In the genomic region with DNA sequence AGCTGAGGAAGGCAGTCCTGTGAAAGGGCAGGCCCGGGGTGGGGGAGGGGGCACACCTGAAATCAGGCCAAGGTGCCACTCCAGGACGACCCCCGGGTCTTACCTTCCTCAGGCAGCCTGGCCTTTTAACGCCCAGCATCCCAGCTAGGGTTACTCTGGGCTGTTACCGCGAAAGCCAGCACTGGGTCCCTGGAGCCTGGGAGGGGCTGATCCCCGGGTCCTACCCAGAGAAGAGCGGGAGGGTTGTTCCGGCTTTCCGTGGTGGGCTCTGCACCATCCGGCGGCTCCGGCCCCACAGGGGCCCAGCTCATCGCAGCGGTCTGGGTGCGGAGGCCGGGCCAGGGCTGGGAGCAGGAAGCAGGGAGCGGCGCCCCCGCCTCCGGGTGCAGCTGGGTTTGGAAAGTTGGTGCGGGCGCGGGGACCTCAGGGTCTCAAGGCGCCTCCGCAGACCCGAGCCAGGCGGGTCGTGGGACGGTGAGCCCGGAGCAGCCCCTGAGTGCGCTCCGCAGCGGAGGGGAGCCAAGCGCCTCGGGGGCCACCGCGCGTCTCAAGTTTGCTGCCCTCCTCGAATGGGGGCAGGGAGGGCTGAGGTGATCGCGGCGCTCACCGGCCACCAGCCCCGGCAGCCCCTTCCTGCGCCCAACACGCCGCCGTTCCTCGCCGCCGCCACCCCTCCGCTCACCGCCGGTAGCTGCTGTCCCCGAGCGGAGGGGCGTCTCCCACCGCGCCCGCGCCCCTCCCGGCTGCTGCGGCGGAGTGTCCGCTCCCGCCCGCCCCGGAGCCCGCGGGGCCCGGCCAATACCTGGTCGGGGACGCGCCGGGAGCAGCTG, we compare ENCODE assay signal across 8 cellular contexts. TPM values are rescaled to one million over a fixed set of nuclear protein-coding genes. Genes with fewer than 3 reads are reported as not detected.
DNase-seq lines count a peak whose midpoint lies in the region; ATAC-seq and TF ChIP-seq lines count a peak whose summit lies in the region.

No MANE protein-coding gene starts in this region.

- H3K4me1 ChIP-seq in SJCRH30 (no peaks in the 10 kb centered on the region), ovary (ENCODE audit: insufficient read depth) (peaks cover 10% of the 10 kb centered on the region)

- H3K36me3 ChIP-seq in SJCRH30 (no peaks in the 10 kb centered on the region), ovary (no peaks in the 10 kb centered on the region)

- 1 to 4% (median 1%) methylated on average over 19 to 76 of the region's 76 CpGs for WGBS in ovary, 3 donors

- CTCF ChIA-PET in CD4-positive, alpha-beta T cell (lab: Charles Lee) = no interaction called here

- intact Hi-C loops in CD4-positive, alpha-beta T cell (cut with DNase I, micrococcal nuclease) = no loop called here
- intact Hi-C loops in ovary (cut with DNase I) = loop anchor here in 3 of 4 donors (5.0 to 10.0 kb wide), 3 partner anchors 63 to 248 kb away; no protein-coding TSS in a partner anchor

- ATAC-seq in CD4-positive, alpha-beta T cell (ENCODE audit: poor library complexity) = peak; percentile 26
- no peak for ATAC-seq in HG03097 (IDR thresholded peaks at IDR 0.05; ENCODE audit: low FRiP score, unreplicated experiment)

- H3K4me3 Mint-ChIP-seq in CD4-positive, alpha-beta T cell = no peak overlapping the region
- no peak overlapping the region for H3K4me3 Mint-ChIP-seq in glutamatergic neuron (ENCODE audit: unreplicated experiment)

- no peaks in the 10 kb centered on the region for H3K36me3 Mint-ChIP-seq in CD4-positive, alpha-beta T cell (ENCODE audit: low read depth)
- H3K36me3 Mint-ChIP-seq in glutamatergic neuron (ENCODE audit: unreplicated experiment) = no peaks in the 10 kb centered on the region

- H3K9me3 ChIP-seq in CD4-positive, alpha-beta T cell (ENCODE audit: control insufficient read depth, low read length) = no peaks in the 10 kb centered on the region
- H3K9me3 ChIP-seq in SJCRH30 (replicated peaks) (no peaks in the 10 kb centered on the region), ovary (no peaks in the 10 kb centered on the region)

- no peak for DNase-seq in CD4-positive, alpha-beta T cell
- DNase-seq in SJCRH30 (no peak), glutamatergic neuron (peak; percentile 56), ovary (peak in 3 of 5 donors; percentile 36 to 49 (median 39)), SKM-1 (lab: John Stamatoyannopoulos, UW; ENCODE audit: unreplicated experiment) (no peak), NCI-H2107 (lab: John Stamatoyannopoulos, UW) (no peak)
- no peak for DNase-seq in effector CD8-positive, alpha-beta T cell (lab: John Stamatoyannopoulos, UW)

- H3K27ac ChIP-seq in CD4-positive, alpha-beta T cell (ENCODE audit: low read depth, low read length) = no peak overlapping the region
- H3K27ac ChIP-seq in SJCRH30 (no peak overlapping the region), ovary (peak overlapping the region; percentile 63 to 83)

- H3K4me3 ChIP-seq in SJCRH30 = peak overlapping the region; percentile 32; the same call in 1 of the 2 replicates
- peak overlapping the region; percentile 54 for H3K4me3 ChIP-seq in ovary

- H3K27ac Mint-ChIP-seq in CD4-positive, alpha-beta T cell = no peak overlapping the region
- no peak overlapping the region for H3K27ac Mint-ChIP-seq in glutamatergic neuron (ENCODE audit: unreplicated experiment)

- no peak for TF ChIP-seq CTCF in CD4-positive, alpha-beta T cell (IDR thresholded peaks at IDR 0.05)
- TF ChIP-seq CTCF in glutamatergic neuron (IDR thresholded peaks at IDR 0.05; ENCODE audit: partially characterized antibody, unreplicated experiment) = no peak
- no peak for TF ChIP-seq CTCF in ovary (IDR thresholded peaks at IDR 0.05)

- POLR2A ChIA-PET in CD4-positive, alpha-beta T cell (lab: Charles Lee) = no interaction called here

- peaks cover 82% of the 10 kb centered on the region for H3K27me3 Mint-ChIP-seq in CD4-positive, alpha-beta T cell
- H3K27me3 Mint-ChIP-seq in glutamatergic neuron (ENCODE audit: unreplicated experiment) = peaks cover 9% of the 10 kb centered on the region

- no peak for TF ChIP-seq EP300 in ovary (IDR thresholded peaks at IDR 0.05)

- TF ChIP-seq POLR2A in ovary (IDR thresholded peaks at IDR 0.05) = no peak

- no peaks in the 10 kb centered on the region for H3K9me3 Mint-ChIP-seq in CD4-positive, alpha-beta T cell
- peaks cover 4% of the 10 kb centered on the region for H3K9me3 Mint-ChIP-seq in glutamatergic neuron (ENCODE audit: unreplicated experiment)

- no peaks in the 10 kb centered on the region for H3K4me1 Mint-ChIP-seq in CD4-positive, alpha-beta T cell (ENCODE audit: low read depth)
- peaks cover 41% of the 10 kb centered on the region for H3K4me1 Mint-ChIP-seq in glutamatergic neuron (ENCODE audit: low read depth, unreplicated experiment)

- peaks cover 79% of the 10 kb centered on the region for H3K27me3 ChIP-seq in CD4-positive, alpha-beta T cell (ENCODE audit: control insufficient read depth, insufficient read depth, low read length)
- peaks cover 67% of the 10 kb centered on the region for H3K27me3 ChIP-seq in SJCRH30
- H3K27me3 ChIP-seq in ovary = no peaks in the 10 kb centered on the region

RNA-seq across cellular contexts. Expression of a gene that starts 0.8 kb away (rescaled TPM):
- total RNA-seq in CD4-positive, alpha-beta T cell = not detected
- total RNA-seq in SJCRH30 (2014; rRNA removed; shearing (Covaris generic)) = not detected in 2 replicates
- total RNA-seq in glutamatergic neuron (ENCODE audit: unreplicated experiment) (59.2 TPM), ovary (10 to 100 TPM in 2 of 7 donors, 1 to 10 TPM in 5; 3.8 to 12.9 (median 8.2) TPM)
- 1 to 10 TPM; 3.4 to 7.6 TPM for polyA plus RNA-seq in ovary

Comparison
In these comparisons a context has a peak if more than half of its experiments do, and no peak if none do; other contexts are left out.
1. DNase-seq: peak in glutamatergic neuron (single experiment) and ovary (3 of 5); none in CD4-positive, alpha-beta T cell (0 of 10), SJCRH30 (0 of 2), SKM-1 (single experiment), effector CD8-positive, alpha-beta T cell (single experiment) and NCI-H2107 (single experiment).
2. H3K27ac ChIP-seq: peak in ovary (2 of 2); none in CD4-positive, alpha-beta T cell (single experiment) and SJCRH30 (single experiment).
3. intact Hi-C loops: an anchor here in ovary (5.0 to 10.0 kb wide); none called in CD4-positive, alpha-beta T cell.